22 cellular contexts compared by ENCODE assay signal in the genomic region with DNA sequence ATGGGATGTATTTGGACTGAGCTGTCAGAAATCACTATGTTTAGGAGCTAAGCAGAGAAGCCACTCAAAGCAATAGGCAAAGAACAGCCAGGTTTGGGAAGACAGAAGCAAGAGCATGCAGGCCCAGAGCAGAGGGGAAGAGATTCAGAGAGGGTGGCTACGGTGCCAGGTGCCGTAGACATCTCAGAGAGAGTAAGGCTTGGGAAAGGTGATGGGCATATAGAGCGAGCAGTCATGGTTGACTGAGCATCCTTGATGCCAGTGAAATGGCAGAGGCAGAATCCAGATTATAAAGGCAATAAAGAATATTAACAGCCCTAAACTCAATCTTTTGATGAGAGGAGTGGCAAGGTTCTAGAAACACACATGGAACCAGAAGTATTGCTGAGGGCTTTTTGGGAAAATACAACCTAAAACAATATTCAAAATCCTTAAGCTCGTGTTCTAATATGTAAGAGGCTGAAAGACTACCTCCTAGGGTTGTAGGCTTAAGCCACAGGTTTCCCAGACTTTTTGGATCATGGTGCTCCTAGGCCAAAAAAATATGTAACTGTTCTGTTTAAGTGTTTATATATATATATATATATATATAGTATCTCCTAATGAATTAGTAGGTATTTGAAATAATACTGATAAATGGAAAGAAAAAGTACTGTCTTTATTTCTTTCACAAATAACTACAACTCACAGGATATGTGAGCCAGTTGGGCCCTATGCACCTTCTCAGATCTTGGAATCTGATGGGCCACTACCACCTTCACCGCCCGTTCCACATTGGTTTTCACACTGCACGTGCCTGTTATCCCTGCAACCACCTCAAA.
A peak's percentile ranks its signal among the peaks of the same experiment; 100 is the strongest.
DNase-seq lines count a peak whose midpoint lies in the region; ATAC-seq, FAIRE-seq and TF ChIP-seq lines count a peak whose summit lies in the region.
"Had no signal": no experiment of that assay in that cellular context is flagged by ENCODE, and none has a peak within 500 bp of the region (broad histone marks: within the 10 kb centered on the region; RNA-seq: fewer than 3 reads in every experiment).

No MANE protein-coding gene starts in this region.

- H3K27ac Mint-ChIP-seq in mesothelial cell of epicardium: no peak overlapping the region
- H3K27ac Mint-ChIP-seq: B cell; CD4-positive, alpha-beta T cell; CD8-positive, alpha-beta T cell had no signal

- H3K56ac ChIP-seq in mesendoderm (ENCODE audit: low read length): no peak overlapping the region

- H3K9ac ChIP-seq in mesendoderm (ENCODE audit: low read length): no peak overlapping the region
- H3K9ac ChIP-seq: BLaER1 treated with 17β-estradiol and CSF1 and Interleukin-3, amounts not matched to agents 10 nM and 100 nM had no signal

- WGBS in mesendoderm (ENCODE audit: extremely low coverage, insufficient coverage, low lambda C conversion rate): no CpG with 5 or more reads among the region's 7 CpGs

- peak overlapping the region; percentile 43 for H2AK5ac ChIP-seq in mesendoderm (ENCODE audit: low read length)

- H2BK15ac ChIP-seq in mesendoderm (replicated peaks; ENCODE audit: low read depth): no peak overlapping the region

- H3K9me3 ChIP-seq in BE2C (peaks cover 20% of the 10 kb centered on the region), WERI-Rb-1 (ENCODE audit: severe bottlenecking) (no peaks in the 10 kb centered on the region)
- H3K9me3 ChIP-seq: A549; BLaER1 treated with 17β-estradiol and CSF1 and Interleukin-3, amounts not matched to agents 10 nM and 100 nM; Caco-2 had no signal

- H3K23ac ChIP-seq in mesendoderm (ENCODE audit: low read length): no peak overlapping the region

- no peak overlapping the region for H3K4me3 Mint-ChIP-seq in mesothelial cell of epicardium
- H3K4me3 Mint-ChIP-seq: B cell; CD4-positive, alpha-beta T cell; CD8-positive, alpha-beta T cell had no signal

- no peak for ATAC-seq in omental fat pad (ENCODE audit: low FRiP score)
- ATAC-seq in HG02970 (IDR thresholded peaks at IDR 0.05; ENCODE audit: low FRiP score, unreplicated experiment): no peak
- ATAC-seq: A549; CD8-positive, alpha-beta T cell had no signal

- peaks cover 8% of the 10 kb centered on the region for H3K4me1 Mint-ChIP-seq in mesothelial cell of epicardium

- no peak overlapping the region for H4K8ac ChIP-seq in mesendoderm (ENCODE audit: low read depth, low read length)

- no peaks in the 10 kb centered on the region for H3K27me3 ChIP-seq in BE2C
- H3K27me3 ChIP-seq in WERI-Rb-1 (ENCODE audit: insufficient read depth, low read depth, severe bottlenecking): no peaks in the 10 kb centered on the region
- no peaks in the 10 kb centered on the region for H3K27me3 ChIP-seq in mesendoderm (ENCODE audit: insufficient read depth, low read length, poor library complexity)
- H3K27me3 ChIP-seq: BLaER1 treated with 17β-estradiol and CSF1 and Interleukin-3, amounts not matched to agents 10 nM and 100 nM had no signal

- TF ChIP-seq CTCF in BE2C (IDR thresholded peaks at IDR 0.05; ENCODE audit: low read depth, low read length): no peak
- TF ChIP-seq CTCF in WERI-Rb-1 (IDR thresholded peaks at IDR 0.05; ENCODE audit: low read depth, low read length): no peak
- TF ChIP-seq CTCF in omental fat pad (IDR thresholded peaks at IDR 0.05): no peak
- TF ChIP-seq CTCF in mesothelial cell of epicardium (IDR thresholded peaks at IDR 0.05; ENCODE audit: unreplicated experiment): no peak

- H3K27me3 Mint-ChIP-seq in mesothelial cell of epicardium (ENCODE audit: low read depth): no peaks in the 10 kb centered on the region
- H3K27me3 Mint-ChIP-seq: CD4-positive, alpha-beta T cell had no signal

- no peaks in the 10 kb centered on the region for H3K36me3 Mint-ChIP-seq in mesothelial cell of epicardium
- H3K36me3 Mint-ChIP-seq: CD8-positive, alpha-beta T cell had no signal

- H3K79me2 ChIP-seq in mesendoderm (ENCODE audit: control insufficient read depth, insufficient read depth, low read length): no peaks in the 10 kb centered on the region

- no peaks in the 10 kb centered on the region for H3K36me3 ChIP-seq in BE2C
- H3K36me3 ChIP-seq in WERI-Rb-1: no peaks in the 10 kb centered on the region
- no peaks in the 10 kb centered on the region for H3K36me3 ChIP-seq in mesendoderm (ENCODE audit: control insufficient read depth, insufficient read depth, low read length)
- H3K36me3 ChIP-seq: BLaER1 treated with 17β-estradiol and CSF1 and Interleukin-3, amounts not matched to agents 10 nM and 100 nM had no signal

- FAIRE-seq in GM12891 (lab: Jason Lieb, UNC): no peak
- FAIRE-seq: A549, D721Med, G401.6, GM19239 had no signal

- no peak overlapping the region for H3K4ac ChIP-seq in mesendoderm (ENCODE audit: low read depth, low read length)

- H3K4me1 ChIP-seq in BE2C: peaks cover 38% of the 10 kb centered on the region
- peaks cover 10% of the 10 kb centered on the region for H3K4me1 ChIP-seq in mesendoderm (ENCODE audit: control insufficient read depth, low read depth, low read length)
- H3K4me1 ChIP-seq: A549 had no signal

- no peaks in the 10 kb centered on the region for H3K79me1 ChIP-seq in mesendoderm (ENCODE audit: low read length)

- no peak overlapping the region for H4K5ac ChIP-seq in mesendoderm (ENCODE audit: low read length)

- DNase-seq in BE2C (peak; percentile 96), GM12891 (ENCODE audit: insufficient read length, low spot score) (no peak), WERI-Rb-1 (no peak), mesendoderm (no peak), omental fat pad (ENCODE audit: low spot score) (no peak), mesothelial cell of epicardium (ENCODE audit: low spot score in 2 of 2, unreplicated experiment in 2 of 2) (no peak)
- DNase-seq: AML-193; Caco-2; Calu3; CD4-positive, alpha-beta T cell; CD8-positive, alpha-beta T cell; DMS79 treated with DMSO at 0.1 percent for 48 hours; GF-D8 had no signal

- H3K4me2 ChIP-seq in mesendoderm (ENCODE audit: low read length): no peak overlapping the region
- H3K4me2 ChIP-seq: A549 had no signal

- H3K4me3 ChIP-seq in BE2C (ENCODE audit: low read depth, low read length) (no peak overlapping the region), WERI-Rb-1 (ENCODE audit: low read depth, low read length) (no peak overlapping the region), mesendoderm (ENCODE audit: low read length) (no peak overlapping the region)
- H3K4me3 ChIP-seq: A549; BLaER1 treated with 17β-estradiol and CSF1 and Interleukin-3, amounts not matched to agents 10 nM and 100 nM had no signal

- TF ChIP-seq POLR2A in GM12891 (IDR thresholded peaks at IDR 0.05; ENCODE audit: low read depth, low read length): no peak

- no peak overlapping the region for H3K18ac ChIP-seq in mesendoderm (ENCODE audit: low read length)

- no peak overlapping the region for H2BK5ac ChIP-seq in mesendoderm (ENCODE audit: low read length)

- H2BK120ac ChIP-seq in mesendoderm (ENCODE audit: low read depth, low read length): no peak overlapping the region

- H3K27ac ChIP-seq in WERI-Rb-1: peak overlapping the region; percentile 94; the same call in 1 of the 2 replicates
- H3K27ac ChIP-seq in mesendoderm (ENCODE audit: low read depth, low read length): no peak overlapping the region
- H3K27ac ChIP-seq: 22Rv1, A549, C4-2B had no signal

- no peaks in the 10 kb centered on the region for H3K9me3 Mint-ChIP-seq in mesothelial cell of epicardium
- H3K9me3 Mint-ChIP-seq: CD4-positive, alpha-beta T cell; CD8-positive, alpha-beta T cell had no signal

TF ChIP-seq in GM12891, 5 proteins besides CTCF, POLR2A, EP300 and RAD21:
- TF ChIP-seq POLR2AphosphoS5 (IDR thresholded peaks at IDR 0.05; ENCODE audit: low read depth, low read length) (no peak), TAF1 (IDR thresholded peaks at IDR 0.05; ENCODE audit: low read depth, low read length) (no peak), PAX5 (IDR thresholded peaks at IDR 0.05; ENCODE audit: insufficient read depth, low read length, severe bottlenecking) (peak; percentile 33), POU2F2 (IDR thresholded peaks at IDR 0.05; ENCODE audit: low read depth, low read length) (no peak), SPI1 (IDR thresholded peaks at IDR 0.05; ENCODE audit: low read depth, low read length) (no peak)
TF ChIP-seq in GM12891: peak in this region for 1.
